In the genomic region with DNA sequence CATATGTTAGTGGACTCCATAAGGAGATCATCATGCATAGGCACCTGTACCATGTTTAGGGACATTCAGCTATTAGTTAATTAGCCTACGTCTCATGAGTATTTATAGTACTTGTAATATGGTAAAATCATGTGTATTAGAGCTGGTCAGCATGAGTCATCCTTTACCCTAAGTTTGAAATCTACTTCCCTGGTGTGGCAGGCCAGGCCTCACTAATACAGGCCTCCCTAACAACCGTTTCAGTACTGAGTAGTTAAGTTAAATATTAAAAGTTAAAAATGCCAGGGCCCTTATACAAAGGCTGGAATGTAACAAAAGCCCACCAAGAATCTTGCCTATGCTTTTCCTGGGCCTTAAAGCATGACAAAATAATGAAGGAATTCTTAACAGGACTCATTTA, we compare ENCODE assay signal across 15 cellular contexts.
DNase-seq lines count a peak whose midpoint lies in the region; ATAC-seq and TF ChIP-seq lines count a peak whose summit lies in the region.
"Had no signal": no experiment of that assay in that cellular context is flagged by ENCODE, and none has a peak within 500 bp of the region (broad histone marks: within the 10 kb centered on the region; RNA-seq: fewer than 3 reads in every experiment).

No MANE protein-coding gene starts in this region.

- H2AFZ ChIP-seq in GM23338 = no peak overlapping the region
- peak overlapping the region; percentile 52; the same call in 1 of the 2 replicates for H2AFZ ChIP-seq in PC-9

- no peaks in the 10 kb centered on the region for H4K20me1 ChIP-seq in GM23338 (replicated peaks; ENCODE audit: insufficient read depth)
- no peaks in the 10 kb centered on the region for H4K20me1 ChIP-seq in PC-9 (ENCODE audit: insufficient read depth)

- ATAC-seq in GM23338 (peak; percentile 44; the same call in 2 of the 3 replicates), natural killer cell (no peak)
- ATAC-seq in activated CD8-positive, alpha-beta T cell treated with anti-CD3 and anti-CD28 coated beads, Interleukin-2, amount 10 ng/mL, durations not matched to agents 7 days and 5 days = no peak
- ATAC-seq: left lobe of liver had no signal

- intact Hi-C loops in PC-9 (cut with micrococcal nuclease; ENCODE audit: unreplicated experiment) = no loop called here
- intact Hi-C loops in natural killer cell (cut with micrococcal nuclease) = no loop called here
- intact Hi-C loops in tibial artery (cut with DNase I; ENCODE audit: low total_unique reads) = no loop called here

- H3K79me2 ChIP-seq in GM23338 (replicated peaks; ENCODE audit: insufficient read depth) (no peaks in the 10 kb centered on the region), PC-9 (ENCODE audit: low read depth) (no peaks in the 10 kb centered on the region)

- H3K4me1 ChIP-seq in GM23338 (ENCODE audit: insufficient read depth) (peaks cover 22% of the 10 kb centered on the region), PC-9 (replicated peaks; ENCODE audit: insufficient read depth) (no peaks in the 10 kb centered on the region), tibial artery (no peaks in the 10 kb centered on the region)
- H3K4me1 ChIP-seq: esophagus squamous epithelium, pancreas had no signal

- H3K27ac Mint-ChIP-seq in GM23338 (peak overlapping the region; percentile 65; the same call in 1 of the 2 replicates), natural killer cell (no peak overlapping the region)
- no peak overlapping the region for H3K27ac Mint-ChIP-seq in activated CD8-positive, alpha-beta T cell treated with anti-CD3 and anti-CD28 coated beads, Interleukin-2, amount 10 ng/mL, durations not matched to agents 7 days and 5 days
- H3K27ac Mint-ChIP-seq: stimulated activated naive CD8-positive, alpha-beta T cell treated with anti-CD3 and anti-CD28 coated beads, Interleukin-15, Interleukin-2, amounts not matched to agents 100 ng/mL and 50 ng/mL, for 24 hours had no signal

- H3K9me2 ChIP-seq in GM23338 (ENCODE audit: insufficient read depth) = no peaks in the 10 kb centered on the region
- no peaks in the 10 kb centered on the region for H3K9me2 ChIP-seq in PC-9 (ENCODE audit: insufficient read depth)

- H3K27ac ChIP-seq in GM23338 (ENCODE audit: low read depth) = no peak overlapping the region
- no peak overlapping the region for H3K27ac ChIP-seq in PC-9
- peak overlapping the region in 1 of 2 donors; percentile 11 for H3K27ac ChIP-seq in tibial artery
- H3K27ac ChIP-seq: esophagus squamous epithelium, pancreas had no signal

- H3K4me3 Mint-ChIP-seq in GM23338 (no peak overlapping the region), natural killer cell (no peak overlapping the region)
- H3K4me3 Mint-ChIP-seq in activated CD8-positive, alpha-beta T cell treated with anti-CD3 and anti-CD28 coated beads, Interleukin-2, amount 10 ng/mL, durations not matched to agents 7 days and 5 days = no peak overlapping the region
- H3K4me3 Mint-ChIP-seq: stimulated activated naive CD8-positive, alpha-beta T cell treated with anti-CD3 and anti-CD28 coated beads, Interleukin-15, Interleukin-2, amounts not matched to agents 100 ng/mL and 50 ng/mL, for 24 hours had no signal

- H3K9me3 Mint-ChIP-seq in GM23338 (peaks cover 7% of the 10 kb centered on the region), natural killer cell (no peaks in the 10 kb centered on the region)
- no peaks in the 10 kb centered on the region for H3K9me3 Mint-ChIP-seq in activated CD8-positive, alpha-beta T cell treated with anti-CD3 and anti-CD28 coated beads, Interleukin-2, amount 10 ng/mL, durations not matched to agents 7 days and 5 days (ENCODE audit: insufficient read depth)
- H3K9me3 Mint-ChIP-seq: stimulated activated naive CD8-positive, alpha-beta T cell treated with anti-CD3 and anti-CD28 coated beads, Interleukin-15, Interleukin-2, amounts not matched to agents 100 ng/mL and 50 ng/mL, for 24 hours had no signal

- H3K9me3 ChIP-seq in PC-9 (ENCODE audit: insufficient read depth, low read depth) (no peaks in the 10 kb centered on the region), tibial artery (no peaks in the 10 kb centered on the region)
- H3K9me3 ChIP-seq: esophagus squamous epithelium, pancreas had no signal

- no peak for DNase-seq in GM23338 (ENCODE audit: low spot score)
- no peak for DNase-seq in PC-9
- peak; percentile 71 for DNase-seq in epithelial cell of esophagus (ENCODE audit: low read depth)
- DNase-seq in non-pigmented ciliary epithelial cell (ENCODE audit: low read depth) = peak; percentile 40
- DNase-seq in natural killer cell = no peak
- DNase-seq in activated CD8-positive, alpha-beta T cell treated with anti-CD3 and anti-CD28 coated beads, Interleukin-2, amount 10 ng/mL, durations not matched to agents 7 days and 5 days = no peak
- DNase-seq in D341Med (ENCODE audit: low spot score) = no peak
- DNase-seq in tibial artery = no peak
- DNase-seq: DMS 273 treated with DMSO at 0.1 percent for 48 hours; esophagus squamous epithelium; NCI-H1694; pancreas; stimulated activated CD4-positive, alpha-beta T cell treated with anti-CD3 and anti-CD28 coated beads, Interleukin-4, amount 100 ng/mL, for 24 hours had no signal

- no peak overlapping the region for H3K4me3 ChIP-seq in GM23338
- H3K4me3 ChIP-seq in PC-9 = no peak overlapping the region
- H3K4me3 ChIP-seq in epithelial cell of esophagus (ENCODE audit: low read length) = no peak overlapping the region
- no peak overlapping the region for H3K4me3 ChIP-seq in tibial artery
- H3K4me3 ChIP-seq: esophagus squamous epithelium, pancreas had no signal

- no peaks in the 10 kb centered on the region for H3K36me3 ChIP-seq in GM23338 (ENCODE audit: insufficient read depth)
- no peaks in the 10 kb centered on the region for H3K36me3 ChIP-seq in PC-9 (ENCODE audit: low read depth)
- H3K36me3 ChIP-seq in tibial artery = no peaks in the 10 kb centered on the region
- H3K36me3 ChIP-seq: esophagus squamous epithelium, pancreas had no signal

- H3K4me2 ChIP-seq in GM23338 (peak overlapping the region; percentile 19), PC-9 (no peak overlapping the region)

- H3K27me3 Mint-ChIP-seq in GM23338 (ENCODE audit: insufficient read depth, low read depth, poor library complexity) (peaks cover 3% of the 10 kb centered on the region), natural killer cell (ENCODE audit: low read depth in 2 of 2) (no peaks in the 10 kb centered on the region)
- H3K27me3 Mint-ChIP-seq in activated CD8-positive, alpha-beta T cell treated with anti-CD3 and anti-CD28 coated beads, Interleukin-2, amount 10 ng/mL, durations not matched to agents 7 days and 5 days (ENCODE audit: low read depth) = no peaks in the 10 kb centered on the region
- H3K27me3 Mint-ChIP-seq: stimulated activated naive CD8-positive, alpha-beta T cell treated with anti-CD3 and anti-CD28 coated beads, Interleukin-15, Interleukin-2, amounts not matched to agents 100 ng/mL and 50 ng/mL, for 24 hours had no signal

- CTCF ChIA-PET in PC-9 (lab: Charles Lee) = no interaction called here
- CTCF ChIA-PET in activated CD8-positive, alpha-beta T cell treated with anti-CD3 and anti-CD28 coated beads, Interleukin-2, amount 10 ng/mL, durations not matched to agents 7 days and 5 days (lab: Charles Lee) = no interaction called here

- H3F3A ChIP-seq in GM23338 (replicated peaks; ENCODE audit: low read depth) = no peaks in the 10 kb centered on the region
- H3F3A ChIP-seq in PC-9 (ENCODE audit: insufficient read depth, low read depth) = no peaks in the 10 kb centered on the region

- no peaks in the 10 kb centered on the region for H3K36me3 Mint-ChIP-seq in GM23338 (ENCODE audit: low read depth)
- H3K36me3 Mint-ChIP-seq in natural killer cell = no peaks in the 10 kb centered on the region
- no peaks in the 10 kb centered on the region for H3K36me3 Mint-ChIP-seq in activated CD8-positive, alpha-beta T cell treated with anti-CD3 and anti-CD28 coated beads, Interleukin-2, amount 10 ng/mL, durations not matched to agents 7 days and 5 days (ENCODE audit: low read depth)

- POLR2A ChIA-PET in PC-9 (lab: Charles Lee; ENCODE audit: unreplicated experiment) = no interaction called here
- POLR2A ChIA-PET in activated CD8-positive, alpha-beta T cell treated with anti-CD3 and anti-CD28 coated beads, Interleukin-2, amount 10 ng/mL, durations not matched to agents 7 days and 5 days (lab: Charles Lee) = no interaction called here

- no TSS peak for BruUV-seq in PC-9 (replicated peaks; lab: Mats Ljungman, UMichigan)

- peaks cover 34% of the 10 kb centered on the region for H3K4me1 Mint-ChIP-seq in GM23338
- H3K4me1 Mint-ChIP-seq in natural killer cell = no peaks in the 10 kb centered on the region
- no peaks in the 10 kb centered on the region for H3K4me1 Mint-ChIP-seq in activated CD8-positive, alpha-beta T cell treated with anti-CD3 and anti-CD28 coated beads, Interleukin-2, amount 10 ng/mL, durations not matched to agents 7 days and 5 days (ENCODE audit: low read depth)

- TF ChIP-seq CTCF in GM23338 (conservative IDR thresholded peaks at IDR 0.05; ENCODE audit: low read depth in 2 of 2) = no peak
- no peak for TF ChIP-seq CTCF in PC-9 (conservative IDR thresholded peaks at IDR 0.05)
- no peak for TF ChIP-seq CTCF in epithelial cell of esophagus (IDR thresholded peaks at IDR 0.05; ENCODE audit: insufficient read depth, low read depth, low read length, missing control alignments)
- no peak for TF ChIP-seq CTCF in natural killer cell (IDR thresholded peaks at IDR 0.05)
- no peak for TF ChIP-seq CTCF in tibial artery (IDR thresholded peaks at IDR 0.05)

- H3K27me3 ChIP-seq in GM23338 (ENCODE audit: insufficient read depth) = no peaks in the 10 kb centered on the region
- no peaks in the 10 kb centered on the region for H3K27me3 ChIP-seq in PC-9 (ENCODE audit: insufficient read depth, low read depth)
- H3K27me3 ChIP-seq in tibial artery = no peaks in the 10 kb centered on the region
- H3K27me3 ChIP-seq: esophagus squamous epithelium, pancreas had no signal

Comparison
In these comparisons a context has a peak if more than half of its experiments do, and no peak if none do; other contexts are left out.
1. DNase-seq: peak in epithelial cell of esophagus (single experiment) and non-pigmented ciliary epithelial cell (single experiment); none in GM23338 (single experiment), PC-9 (0 of 2), natural killer cell (single experiment), activated CD8-positive, alpha-beta T cell treated with anti-CD3 and anti-CD28 coated beads, Interleukin-2, amount 10 ng/mL, durations not matched to agents 7 days and 5 days (single experiment), D341Med (single experiment) and tibial artery (0 of 2).